ENCODE assay signal across 14 cellular contexts in the genomic region with DNA sequence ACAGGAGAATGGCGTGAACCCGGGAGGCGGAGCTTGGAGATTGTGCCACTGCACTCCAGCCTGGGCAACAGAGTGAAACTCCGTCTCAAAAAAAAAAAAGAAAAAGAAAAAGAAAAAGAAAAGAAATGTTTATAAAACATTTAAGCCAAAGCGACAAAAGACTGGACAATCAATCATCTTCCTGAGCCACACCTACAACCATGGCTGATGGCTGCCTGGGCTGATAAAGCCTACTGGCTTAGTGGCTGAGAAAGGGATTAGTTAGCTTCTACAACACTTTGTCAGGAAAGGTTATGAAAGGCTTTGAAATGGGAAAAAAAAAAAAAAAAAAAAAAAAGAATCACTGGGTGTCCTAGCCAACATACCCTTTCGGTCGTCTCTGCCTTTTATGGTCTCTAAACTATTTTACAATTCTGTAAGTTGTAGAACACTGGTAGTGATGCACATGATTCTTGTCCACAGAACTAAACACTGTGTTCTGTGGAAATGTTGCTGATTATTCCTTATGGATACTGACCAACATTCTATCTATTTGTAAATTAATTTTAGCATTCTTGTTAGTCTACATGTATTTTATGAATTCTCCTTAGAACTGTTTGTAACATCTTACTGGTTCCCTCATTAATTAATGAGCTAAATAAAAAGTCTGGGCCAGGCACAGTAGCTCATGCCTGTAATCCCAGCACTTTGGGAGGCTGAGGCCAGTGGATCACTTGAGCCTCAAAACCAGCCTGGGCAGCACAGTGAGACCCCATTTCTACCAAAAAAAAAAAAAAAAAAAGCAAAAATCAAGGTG. TPM values are rescaled to one million over a fixed set of nuclear protein-coding genes. Genes with fewer than 3 reads are reported as not detected.
DNase-seq lines count a peak whose midpoint lies in the region; ATAC-seq, FAIRE-seq and TF ChIP-seq lines count a peak whose summit lies in the region.
"Had no signal": no experiment of that assay in that cellular context is flagged by ENCODE, and none has a peak within 500 bp of the region (broad histone marks: within the 10 kb centered on the region; RNA-seq: fewer than 3 reads in every experiment).

No MANE protein-coding gene starts in this region.

- ATAC-seq in K562 (peak; percentile 87), gastroesophageal sphincter (peak; percentile 67), GM18502 (IDR thresholded peaks at IDR 0.05; ENCODE audit: poor library complexity, unreplicated experiment) (no peak)
- ATAC-seq: CD8-positive, alpha-beta T cell; HCT116 had no signal

- H3K4me3 ChIP-seq in K562 (no peak overlapping the region), gastroesophageal sphincter (no peak overlapping the region)
- H3K4me3 ChIP-seq: GM23248 had no signal

- H3K4me1 ChIP-seq in K562 (replicated peaks in 1 of 2; ENCODE audit: control insufficient read depth in 2 of 2, insufficient read depth in 2 of 2, low read length in 2 of 2): peaks cover 12 to 16% of the 10 kb centered on the region in 2 experiments; a peak in 4 of 5 replicates
- H3K4me1 ChIP-seq in gastroesophageal sphincter: peaks cover 0 to 42% (median 0%) of the 10 kb centered on the region in 3 donors

- H2AFZ ChIP-seq in K562 (ENCODE audit: low read depth, low read length): no peak overlapping the region
- H2AFZ ChIP-seq: GM23248 had no signal

- POLR2A ChIA-PET in K562 (lab: Yijun Ruan, JAX): no interaction called here

- peaks cover 3% of the 10 kb centered on the region for H3K79me2 ChIP-seq in K562 (ENCODE audit: control insufficient read depth, insufficient read depth, low read length)

- TF ChIP-seq POLR2A in K562 (conservative IDR thresholded peaks at IDR 0.05) (no peak), gastroesophageal sphincter (IDR thresholded peaks at IDR 0.05) (no peak), GM12891 (IDR thresholded peaks at IDR 0.05; ENCODE audit: low read depth, low read length) (no peak)

- TF ChIP-seq RAD21 in K562 (CRISPR knock-in tag; conservative IDR thresholded peaks at IDR 0.05 in 1 of 2, IDR thresholded peaks at IDR 0.05 in 1 of 2): no peak

- CTCF ChIA-PET in K562 (lab: Yijun Ruan, JAX; ENCODE audit: low intra/inter-chr PET ratio): no interaction called here

- H3K27me3 ChIP-seq in K562 (ENCODE audit: control insufficient read depth in 2 of 2, insufficient read depth in 2 of 2, low read length in 2 of 2) (no peaks in the 10 kb centered on the region), gastroesophageal sphincter (no peaks in the 10 kb centered on the region)

- TF ChIP-seq EP300 in K562 (IDR thresholded peaks at IDR 0.05; ENCODE audit: low read length) (no peak), gastroesophageal sphincter (IDR thresholded peaks at IDR 0.05) (no peak)

- H3K9me3 ChIP-seq in K562 (replicated peaks; ENCODE audit: control insufficient read depth, insufficient read depth, low read depth, low read length) (no peaks in the 10 kb centered on the region), gastroesophageal sphincter (no peaks in the 10 kb centered on the region)

- 56% methylated on average over 6 of the region's 7 CpGs for WGBS in K562 (ENCODE audit: insufficient coverage, low coverage, missing lambda C conversion rate)
- 22 to 60% methylated on average over 2 to 6 of the region's 7 CpGs for WGBS in gastroesophageal sphincter (ENCODE audit: low coverage in 1 of 2), 2 donors

- FAIRE-seq in K562 (lab: Jason Lieb, UNC) (peak; percentile 85), GM12891 (lab: Jason Lieb, UNC) (no peak)
- FAIRE-seq: H54 had no signal

- no TSS peak for BruUV-seq in K562 (replicated peaks; lab: Mats Ljungman, UMichigan)

- H3K27ac ChIP-seq in K562 (ENCODE audit: extremely low read depth, low read depth, low read length) (peak overlapping the region; percentile 39; the same call in 1 of the 3 replicates), gastroesophageal sphincter (peak overlapping the region; percentile 62 to 79 (median 74))
- H3K27ac ChIP-seq: 22Rv1, GM23248 had no signal

- intact Hi-C loops in K562 (cut with micrococcal nuclease): no loop called here

- TF ChIP-seq CTCF in K562 (IDR thresholded peaks at IDR 0.05 in 2 of 3, conservative IDR thresholded peaks at IDR 0.05 in 1 of 3; ENCODE audit: insufficient read depth in 2 of 3, low read depth in 1 of 3, low read length in 3 of 3) (no peak), gastroesophageal sphincter (IDR thresholded peaks at IDR 0.05) (no peak)

- H3K36me3 ChIP-seq in K562 (ENCODE audit: control insufficient read depth, insufficient read depth, low read length) (peaks cover 64% of the 10 kb centered on the region), gastroesophageal sphincter (peaks cover 0 to 82% of the 10 kb centered on the region in 2 donors)

- in situ Hi-C loops in K562 (cut with MboI): no loop called here

- no peak overlapping the region for H3K4me2 ChIP-seq in K562 (ENCODE audit: insufficient read depth, low read length)

- H3K9ac ChIP-seq in K562 (ENCODE audit: insufficient read depth in 1 of 2, low read depth in 2 of 2, low read length in 2 of 2): no peak overlapping the region
- H3K9ac ChIP-seq: GM23248 had no signal

- H3K9me1 ChIP-seq in K562 (ENCODE audit: control insufficient read depth, insufficient read depth, low read length): no peaks in the 10 kb centered on the region

- DNase-seq in NCI-H82 (lab: John Stamatoyannopoulos, UW): peak; percentile 31
- no peak for DNase-seq in NCI-H82 treated with DMSO at 0.1 percent for 48 hours (lab: John Stamatoyannopoulos, UW; ENCODE audit: unreplicated experiment)
- peak; percentile 45 to 64 (median 56) for DNase-seq in K562 (ENCODE audit: extremely low read depth in 1 of 4, low spot score in 3 of 4)
- no peak for DNase-seq in stimulated activated CD4-positive, alpha-beta T cell treated with anti-CD3 and anti-CD28 coated beads, Interleukin-2, amount 100 ng/mL, for 48 hours
- no peak for DNase-seq in DMS153 (lab: John Stamatoyannopoulos, UW)
- no peak for DNase-seq in GM12891 (ENCODE audit: insufficient read length, low spot score)
- DNase-seq: CD8-positive, alpha-beta T cell; COR-L47; GM23248 had no signal

- no peaks in the 10 kb centered on the region for H4K20me1 ChIP-seq in K562 (replicated peaks; ENCODE audit: control insufficient read depth, insufficient read depth, low read length)

TF ChIP-seq in K562, 482 proteins besides CTCF, POLR2A, EP300 and RAD21 (continues in another document):
- TF ChIP-seq FOXK1 (CRISPR knock-in tag; IDR thresholded peaks at IDR 0.05; ENCODE audit: borderline replicate concordance) (no peak), MYBL2 (IDR thresholded peaks at IDR 0.05; ENCODE audit: low read depth) (no peak), MYBL2 (CRISPR knock-in tag; IDR thresholded peaks at IDR 0.05; ENCODE audit: borderline replicate concordance) (no peak), BACH1 (tag; IDR thresholded peaks at IDR 0.05) (no peak), EP400 (IDR thresholded peaks at IDR 0.05) (no peak)

TF ChIP-seq in GM12891, 5 proteins besides CTCF, POLR2A, EP300 and RAD21:
- TF ChIP-seq SPI1 (IDR thresholded peaks at IDR 0.05; ENCODE audit: low read depth, low read length): no peak
- no peak for TF ChIP-seq TAF1 (IDR thresholded peaks at IDR 0.05; ENCODE audit: low read depth, low read length)
- no peak for TF ChIP-seq PAX5 (IDR thresholded peaks at IDR 0.05; ENCODE audit: insufficient read depth, low read length, severe bottlenecking)
- TF ChIP-seq POU2F2 (IDR thresholded peaks at IDR 0.05; ENCODE audit: low read depth, low read length): no peak
- no peak for TF ChIP-seq POLR2AphosphoS5 (IDR thresholded peaks at IDR 0.05; ENCODE audit: low read depth, low read length)
TF ChIP-seq in GM12891: peak in this region for 0.

RNA-seq across cellular contexts. Expression of a gene that starts 45.5 kb away (rescaled TPM):
- 180 and 188 TPM in 2 replicates for total RNA-seq in K562 (2011; cell fraction: chromatin; rRNA removed; ENCODE audit: low replicate concordance)
- 67.7 and 72.2 TPM in 2 replicates for total RNA-seq in K562 (2011; cell fraction: nucleolus; rRNA removed)
- 81.8 and 83.5 TPM in 2 replicates for total RNA-seq in K562 (2011; cell fraction: nucleoplasm; rRNA removed)
- total RNA-seq in K562 (2014; rRNA removed) (12.5 and 14.0 TPM in 2 replicates), K562 (2014; rRNA removed; fragmentation: Illumina TruSeq; extraction: Trizol) (9.8 and 10.5 TPM in 2 replicates), K562 (2015; rRNA removed; fragmentation: Illumina TruSeq; extraction: Trizol) (10.7 and 12.6 TPM in 2 replicates), K562 (2021) (16.5 and 18.5 TPM in 2 replicates), gastroesophageal sphincter (100 to 1,000 TPM in 1 of 4 donors, 10 to 100 TPM in 3; 55.6 to 105 (median 69.9) TPM)
- polyA plus RNA-seq in K562 (2011; rRNA removed) (9.7 and 11.4 TPM in 2 replicates), K562 (2014; fragmentation: Illumina TruSeq; extraction: Trizol) (9.8 and 11.5 TPM in 2 replicates), K562 (2014; fragmentation: Nextera tagmentation; extraction: Ambion mirVana) (under 1 TPM; 0.34 to 0.51 TPM), K562 (2014; rRNA removed) (7.1 and 10.6 TPM in 2 replicates)
- 5.7 and 8.0 TPM in 2 replicates for polyA plus RNA-seq in K562 (2011; cell fraction: cytosol; rRNA removed)
- 29.8 and 32.8 TPM in 2 replicates for polyA plus RNA-seq in K562 (2011; cell fraction: nucleus; rRNA removed)
- polyA plus RNA-seq in K562 (2012): 9.1 and 10.1 TPM in 2 replicates
- 41.5 and 44.7 TPM in 2 replicates for polyA minus RNA-seq in K562 (2011; rRNA and poly(A)+ RNA removed)
- 18.4 and 19.6 TPM in 2 replicates for polyA minus RNA-seq in K562 (2011; cell fraction: cytosol; rRNA and poly(A)+ RNA removed)
- polyA minus RNA-seq in K562 (2011; cell fraction: nucleus; rRNA and poly(A)+ RNA removed): 28.3 and 49.2 TPM in 2 replicates
- polyA plus RNA-seq in GM12891 (2012; ENCODE audit: low read depth, missing spikeins): 12.2 TPM

RNA-seq across cellular contexts. Expression of a gene that starts 45.6 kb away (rescaled TPM):
- total RNA-seq in K562 (2011; cell fraction: chromatin; rRNA removed; ENCODE audit: low replicate concordance): 2.2 and 3.7 TPM in 2 replicates
- total RNA-seq in K562 (2011; cell fraction: nucleolus; rRNA removed): 4.7 and 5.1 TPM in 2 replicates
- 3.9 and 6.3 TPM in 2 replicates for total RNA-seq in K562 (2011; cell fraction: nucleoplasm; rRNA removed)
- 3.9 and 4.5 TPM in 2 replicates for total RNA-seq in K562 (2014; rRNA removed)
- 1.8 TPM in 2 replicates for total RNA-seq in K562 (2014; rRNA removed; fragmentation: Illumina TruSeq; extraction: Trizol)
- 2.5 and 3.0 TPM in 2 replicates for total RNA-seq in K562 (2015; rRNA removed; fragmentation: Illumina TruSeq; extraction: Trizol)
- total RNA-seq in K562 (2021): 2.8 TPM in 2 replicates
- polyA plus RNA-seq in K562 (2011; rRNA removed): 3.2 and 4.1 TPM in 2 replicates
- polyA plus RNA-seq in K562 (2011; cell fraction: cytosol; rRNA removed): 5.9 and 7.2 TPM in 2 replicates
- 2.6 and 3.3 TPM in 2 replicates for polyA plus RNA-seq in K562 (2011; cell fraction: nucleus; rRNA removed)
- polyA plus RNA-seq in K562 (2012): 3.2 and 3.9 TPM in 2 replicates
- 2.8 and 3.7 TPM in 2 replicates for polyA plus RNA-seq in K562 (2014; fragmentation: Illumina TruSeq; extraction: Trizol)
- 1 to 10 TPM in 1 of 2 experiments, under 1 TPM in 1; 0.99 to 1.4 TPM for polyA plus RNA-seq in K562 (2014; fragmentation: Nextera tagmentation; extraction: Ambion mirVana)
- 5.1 and 6.0 TPM in 2 replicates for polyA plus RNA-seq in K562 (2014; rRNA removed)
- 1.0 and 2.7 TPM in 2 replicates for polyA minus RNA-seq in K562 (2011; rRNA and poly(A)+ RNA removed)
- 3.1 and 3.7 TPM in 2 replicates for polyA minus RNA-seq in K562 (2011; cell fraction: cytosol; rRNA and poly(A)+ RNA removed)
- 1.9 and 2.9 TPM in 2 replicates for polyA minus RNA-seq in K562 (2011; cell fraction: nucleus; rRNA and poly(A)+ RNA removed)
- total RNA-seq in gastroesophageal sphincter: 10 to 100 TPM; 14.3 to 47.9 (median 24.5) TPM
- 11.3 TPM for polyA plus RNA-seq in GM12891 (2012; ENCODE audit: low read depth, missing spikeins)

Comparison
In these comparisons a context has a peak if more than half of its experiments do, and no peak if none do; other contexts are left out.
1. DNase-seq: peak in NCI-H82 (single experiment) and K562 (4 of 4); none in NCI-H82 treated with DMSO at 0.1 percent for 48 hours (single experiment), stimulated activated CD4-positive, alpha-beta T cell treated with anti-CD3 and anti-CD28 coated beads, Interleukin-2, amount 100 ng/mL, for 48 hours (0 of 2), DMS153 (single experiment) and GM12891 (single experiment).